In genomic region chr1:212737559-212737958, GRCh38 we compare ENCODE assay signal across 29 cellular contexts. TPM values are rescaled to one million over a fixed set of nuclear protein-coding genes. Genes with fewer than 3 reads are reported as not detected.
DNase-seq lines count a peak whose midpoint lies in the region; ATAC-seq, FAIRE-seq and TF ChIP-seq lines count a peak whose summit lies in the region.
"Had no signal": no experiment of that assay in that cellular context is flagged by ENCODE, and none has a peak within 500 bp of the region (broad histone marks: within the 10 kb centered on the region; RNA-seq: fewer than 3 reads in every experiment).

No MANE protein-coding gene starts in this region.

- FAIRE-seq in G401.6 (lab: Jason Lieb, UNC): peak; percentile 27
- FAIRE-seq: A549, GM12891, H1 had no signal

- no peaks in the 10 kb centered on the region for H4K20me1 ChIP-seq in SK-N-SH (ENCODE audit: insufficient read depth)

- TF ChIP-seq CTCF in SK-N-SH (IDR thresholded peaks at IDR 0.05): no peak

- ATAC-seq in SK-N-SH treated with all-trans-retinoic acid at 6 μM for 48 hours: no peak
- no peak for ATAC-seq in activated T-cell treated with anti-CD3 and anti-CD28 coated beads, Interleukin-2, amount 50 U/mL, for 72 hours (replicated peaks in 1 of 2)
- ATAC-seq in activated T-cell treated with anti-CD3 and anti-CD28 coated beads, Interleukin-2, amount 50 U/mL, for 4 hours: no peak
- no peak for ATAC-seq in HG03025 (IDR thresholded peaks at IDR 0.05; ENCODE audit: low FRiP score, unreplicated experiment)
- ATAC-seq: A549, HCT116, PC-3, T-cell had no signal

- H3K9me3 ChIP-seq in SK-N-SH: no peaks in the 10 kb centered on the region
- H3K9me3 ChIP-seq: A549, Caco-2 had no signal

- no peak overlapping the region for H3K4me3 ChIP-seq in SK-N-SH (ENCODE audit: low read depth in 2 of 2, low read length in 1 of 2)
- H3K4me3 ChIP-seq: A549 had no signal

- no peak overlapping the region for H3K4me2 ChIP-seq in SK-N-SH
- H3K4me2 ChIP-seq: A549 had no signal

- POLR2A ChIA-PET in SK-N-SH (lab: Yijun Ruan, JAX): no interaction called here

- peak overlapping the region in 1 of 2 donors; percentile 36 for H3K4me3 Mint-ChIP-seq in activated T-cell treated with anti-CD3 and anti-CD28 coated beads, Interleukin-2, amount 50 U/mL, for 72 hours
- H3K4me3 Mint-ChIP-seq in activated T-cell treated with anti-CD3 and anti-CD28 coated beads, Interleukin-2, amount 50 U/mL, for 4 hours: no peak overlapping the region
- H3K4me3 Mint-ChIP-seq: CD4-positive, alpha-beta memory T cell; T-cell had no signal

- no peak for DNase-seq in SK-N-SH
- DNase-seq in activated T-cell treated with anti-CD3 and anti-CD28 coated beads, Interleukin-2, amount 50 U/mL, for 72 hours: no peak
- no peak for DNase-seq in activated T-cell treated with anti-CD3 and anti-CD28 coated beads, Interleukin-2, amount 50 U/mL, for 4 hours
- DNase-seq in SK-N-DZ (ENCODE audit: low spot score): no peak
- DNase-seq: AML-193; C1 segment of cervical spinal cord; Caco-2; CD4-positive, alpha-beta memory T cell; DMS 273 treated with DMSO at 0.1 percent for 48 hours; DMS79; EL; GF-D8; NCI-H1694 treated with DMSO at 0.1 percent for 48 hours; NCI-H2171 treated with DMSO at 0.1 percent for 48 hours; NCI-H345; NCI-H510A treated with DMSO at 0.1 percent for 48 hours; NCI-H748 treated with DMSO at 0.1 percent for 48 hours; NK-92 treated with Interleukin-12 subunit alpha and Interleukin-12 subunit beta, amount 100 ng/mL, for 24 hours; PC-3; T-cell had no signal

- H3K9me2 ChIP-seq in SK-N-SH: no peaks in the 10 kb centered on the region

- H3F3A ChIP-seq in SK-N-SH (replicated peaks; ENCODE audit: insufficient read depth): no peaks in the 10 kb centered on the region

- H3K27ac ChIP-seq in SK-N-SH (ENCODE audit: low read depth in 2 of 2, low read length in 1 of 2): no peak overlapping the region
- H3K27ac ChIP-seq: A549, HL-60 had no signal

- H3K27me3 Mint-ChIP-seq in activated T-cell treated with anti-CD3 and anti-CD28 coated beads, Interleukin-2, amount 50 U/mL, for 72 hours (ENCODE audit: low read depth): no peaks in the 10 kb centered on the region
- H3K27me3 Mint-ChIP-seq in activated T-cell treated with anti-CD3 and anti-CD28 coated beads, Interleukin-2, amount 50 U/mL, for 4 hours (ENCODE audit: low read depth): no peaks in the 10 kb centered on the region
- H3K27me3 Mint-ChIP-seq: CD4-positive, alpha-beta memory T cell; T-cell had no signal

- no peak overlapping the region for H2AFZ ChIP-seq in SK-N-SH (ENCODE audit: low read depth)

- H3K27me3 ChIP-seq in SK-N-SH (ENCODE audit: insufficient read depth): no peaks in the 10 kb centered on the region

- peaks cover 16 to 23% of the 10 kb centered on the region in 2 donors for H3K36me3 Mint-ChIP-seq in activated T-cell treated with anti-CD3 and anti-CD28 coated beads, Interleukin-2, amount 50 U/mL, for 72 hours (ENCODE audit: insufficient read depth in 2 of 2)
- peaks cover 32% of the 10 kb centered on the region for H3K36me3 Mint-ChIP-seq in activated T-cell treated with anti-CD3 and anti-CD28 coated beads, Interleukin-2, amount 50 U/mL, for 4 hours (ENCODE audit: insufficient read depth)

- CTCF ChIA-PET in SK-N-SH (lab: Yijun Ruan, JAX): interaction anchor here (1.2 to 5.2 kb wide), 3 partner anchors 13 to 39 kb away, joined by 3 to 31 read pairs (median 3); no protein-coding TSS in a partner anchor

- TF ChIP-seq EP300 in SK-N-SH (IDR thresholded peaks at IDR 0.05; ENCODE audit: borderline replicate concordance in 1 of 2, low read depth in 1 of 2, low read length in 1 of 2) (no peak), Ishikawa (IDR thresholded peaks at IDR 0.05; ENCODE audit: borderline replicate concordance) (no peak)

- H3K36me3 ChIP-seq in SK-N-SH (replicated peaks in 1 of 2; ENCODE audit: control insufficient read depth in 1 of 2, insufficient read depth in 2 of 2, low read length in 1 of 2): peaks cover 5 to 6% of the 10 kb centered on the region in 2 experiments

- TF ChIP-seq RAD21 in SK-N-SH (IDR thresholded peaks at IDR 0.05; ENCODE audit: low read length) (no peak), Ishikawa (IDR thresholded peaks at IDR 0.05; ENCODE audit: low read depth) (no peak)

- no peaks in the 10 kb centered on the region; a peak in 1 of 4 replicates for H3K4me1 ChIP-seq in SK-N-SH (ENCODE audit: control insufficient read depth in 1 of 2, insufficient read depth in 2 of 2, low read depth in 1 of 2, low read length in 1 of 2)
- H3K4me1 ChIP-seq: A549, Caco-2 had no signal

- peaks cover 40% of the 10 kb centered on the region for H3K4me1 Mint-ChIP-seq in activated T-cell treated with anti-CD3 and anti-CD28 coated beads, Interleukin-2, amount 50 U/mL, for 72 hours (ENCODE audit: low read depth)
- peaks cover 17% of the 10 kb centered on the region for H3K4me1 Mint-ChIP-seq in activated T-cell treated with anti-CD3 and anti-CD28 coated beads, Interleukin-2, amount 50 U/mL, for 4 hours (ENCODE audit: low read depth)

- 0 out of 2 replicates have a peak, but pooled peaks cover 4% of the 10 kb centered on the region for H3K79me2 ChIP-seq in SK-N-SH (ENCODE audit: insufficient read depth)

- H3K9ac ChIP-seq in SK-N-SH: no peak overlapping the region

- peaks cover 3 to 6% of the 10 kb centered on the region in 2 donors for H3K9me3 Mint-ChIP-seq in activated T-cell treated with anti-CD3 and anti-CD28 coated beads, Interleukin-2, amount 50 U/mL, for 72 hours
- peaks cover 6% of the 10 kb centered on the region for H3K9me3 Mint-ChIP-seq in activated T-cell treated with anti-CD3 and anti-CD28 coated beads, Interleukin-2, amount 50 U/mL, for 4 hours
- H3K9me3 Mint-ChIP-seq: CD4-positive, alpha-beta memory T cell; T-cell had no signal

- peak overlapping the region; percentile 95 for H3K27ac Mint-ChIP-seq in activated T-cell treated with anti-CD3 and anti-CD28 coated beads, Interleukin-2, amount 50 U/mL, for 72 hours
- H3K27ac Mint-ChIP-seq: CD4-positive, alpha-beta memory T cell; T-cell had no signal

TF ChIP-seq in SK-N-SH, 30 proteins besides CTCF, POLR2A, EP300 and RAD21:
- 0 out of 2 replicates have a peak, but pooled peaks have one; percentile 6 for TF ChIP-seq NFIC (IDR thresholded peaks at IDR 0.05; ENCODE audit: borderline replicate concordance)
- no peak for TF ChIP-seq TCF12 (IDR thresholded peaks at IDR 0.05)
TF ChIP-seq in SK-N-SH: peak in this region for 1.

TF ChIP-seq in SK-N-SH treated with all-trans-retinoic acid at 6 μM for 48 hours, 23 proteins besides CTCF, POLR2A, EP300 and RAD21 (continues in another document):
- TF ChIP-seq ESRRG (CRISPR knock-in tag; IDR thresholded peaks at IDR 0.05) (no peak), OSR1 (CRISPR knock-in tag; IDR thresholded peaks at IDR 0.05) (no peak), TOX (CRISPR knock-in tag; IDR thresholded peaks at IDR 0.05; ENCODE audit: borderline replicate concordance) (no peak), ZNF565 (CRISPR knock-in tag; conservative IDR thresholded peaks at IDR 0.05; ENCODE audit: low read depth) (no peak), TCF4 (CRISPR knock-in tag; IDR thresholded peaks at IDR 0.05; ENCODE audit: borderline replicate concordance) (no peak), ZNF70 (CRISPR knock-in tag; IDR thresholded peaks at IDR 0.05) (no peak), ZFP3 (CRISPR knock-in tag; IDR thresholded peaks at IDR 0.05) (no peak), GLIS3 (CRISPR knock-in tag; IDR thresholded peaks at IDR 0.05) (no peak), ZFP30 (CRISPR knock-in tag; IDR thresholded peaks at IDR 0.05) (no peak), ARNTL (CRISPR knock-in tag; IDR thresholded peaks at IDR 0.05; ENCODE audit: borderline replicate concordance, low read depth) (no peak), SNAI2 (CRISPR knock-in tag; IDR thresholded peaks at IDR 0.05) (no peak)

TF ChIP-seq in Ishikawa, 13 proteins besides CTCF, POLR2A, EP300 and RAD21:
- TF ChIP-seq CEBPB (IDR thresholded peaks at IDR 0.05) (no peak), NFIC (IDR thresholded peaks at IDR 0.05) (peak; percentile 56; the same call in 1 of the 2 replicates), FOXM1 (IDR thresholded peaks at IDR 0.05; ENCODE audit: borderline replicate concordance, low read depth) (no peak)

RNA-seq across cellular contexts. Expression of gene BATF3, which starts 37.9 kb away (rescaled TPM):
- polyA plus RNA-seq in SK-N-SH (2012; rRNA removed): 0.76 and 0.86 TPM in 2 replicates
- polyA plus RNA-seq in SK-N-SH (2012; cell fraction: cytosol; rRNA removed): 0.50 and 0.68 TPM in 2 replicates
- polyA plus RNA-seq in SK-N-SH (2012; cell fraction: nucleus; rRNA removed): 2.2 and 2.4 TPM in 2 replicates
- 100 to 1,000 TPM; 400 to 660 TPM for total RNA-seq in activated T-cell treated with anti-CD3 and anti-CD28 coated beads, Interleukin-2, amount 50 U/mL, for 72 hours
- 10 to 100 TPM; 54.2 to 75.8 (median 64.8) TPM for total RNA-seq in activated T-cell treated with anti-CD3 and anti-CD28 coated beads, Interleukin-2, amount 50 U/mL, for 4 hours
- polyA plus RNA-seq in SK-N-DZ (2014; cell fraction: cytosol; rRNA removed): 1.6 and 4.8 TPM in 2 replicates
- polyA plus RNA-seq in SK-N-DZ (2014; cell fraction: nucleus; rRNA removed): 0.49 and 1.3 TPM in 2 replicates

RNA-seq across cellular contexts. Expression of gene NSL1, which starts 54.0 kb away (rescaled TPM):
- polyA plus RNA-seq in SK-N-SH (2012; rRNA removed): 17.8 and 22.5 TPM in 2 replicates
- 17.5 and 19.8 TPM in 2 replicates for polyA plus RNA-seq in SK-N-SH (2012; cell fraction: cytosol; rRNA removed)
- 16.9 and 18.4 TPM in 2 replicates for polyA plus RNA-seq in SK-N-SH (2012; cell fraction: nucleus; rRNA removed)
- total RNA-seq in activated T-cell treated with anti-CD3 and anti-CD28 coated beads, Interleukin-2, amount 50 U/mL, for 72 hours: 10 to 100 TPM; 41.8 to 44.9 TPM
- 10 to 100 TPM; 31.1 to 39.8 (median 31.8) TPM for total RNA-seq in activated T-cell treated with anti-CD3 and anti-CD28 coated beads, Interleukin-2, amount 50 U/mL, for 4 hours
- polyA plus RNA-seq in SK-N-DZ (2014; cell fraction: cytosol; rRNA removed): 76.5 and 86.2 TPM in 2 replicates
- 44.6 and 87.6 TPM in 2 replicates for polyA plus RNA-seq in SK-N-DZ (2014; cell fraction: nucleus; rRNA removed)

RNA-seq across cellular contexts. Expression of gene TATDN3, which starts 54.1 kb away (rescaled TPM):
- 5.2 and 6.6 TPM in 2 replicates for polyA plus RNA-seq in SK-N-SH (2012; rRNA removed)
- polyA plus RNA-seq in SK-N-SH (2012; cell fraction: cytosol; rRNA removed): 7.7 and 9.2 TPM in 2 replicates
- polyA plus RNA-seq in SK-N-SH (2012; cell fraction: nucleus; rRNA removed): 3.0 and 4.8 TPM in 2 replicates
- 10 to 100 TPM; 17.7 to 18.2 TPM for total RNA-seq in activated T-cell treated with anti-CD3 and anti-CD28 coated beads, Interleukin-2, amount 50 U/mL, for 72 hours
- total RNA-seq in activated T-cell treated with anti-CD3 and anti-CD28 coated beads, Interleukin-2, amount 50 U/mL, for 4 hours: 10 to 100 TPM; 15.5 to 20.1 (median 15.8) TPM
- polyA plus RNA-seq in SK-N-DZ (2014; cell fraction: cytosol; rRNA removed): 24.8 and 28.7 TPM in 2 replicates
- 22.0 and 29.3 TPM in 2 replicates for polyA plus RNA-seq in SK-N-DZ (2014; cell fraction: nucleus; rRNA removed)

Comparison
In these comparisons a context has a peak if more than half of its experiments do, and no peak if none do; other contexts are left out.
1. RNA of gene BATF3, which starts 37.9 kb away (total RNA-seq): 400 to 660 TPM in activated T-cell treated with anti-CD3 and anti-CD28 coated beads, Interleukin-2, amount 50 U/mL, for 72 hours; 54.2 to 75.8 TPM in activated T-cell treated with anti-CD3 and anti-CD28 coated beads, Interleukin-2, amount 50 U/mL, for 4 hours; every median in the first group is over 4 times any median in the second.